Comparison of ENCODE assay signal across 8 cellular contexts in the genomic region with DNA sequence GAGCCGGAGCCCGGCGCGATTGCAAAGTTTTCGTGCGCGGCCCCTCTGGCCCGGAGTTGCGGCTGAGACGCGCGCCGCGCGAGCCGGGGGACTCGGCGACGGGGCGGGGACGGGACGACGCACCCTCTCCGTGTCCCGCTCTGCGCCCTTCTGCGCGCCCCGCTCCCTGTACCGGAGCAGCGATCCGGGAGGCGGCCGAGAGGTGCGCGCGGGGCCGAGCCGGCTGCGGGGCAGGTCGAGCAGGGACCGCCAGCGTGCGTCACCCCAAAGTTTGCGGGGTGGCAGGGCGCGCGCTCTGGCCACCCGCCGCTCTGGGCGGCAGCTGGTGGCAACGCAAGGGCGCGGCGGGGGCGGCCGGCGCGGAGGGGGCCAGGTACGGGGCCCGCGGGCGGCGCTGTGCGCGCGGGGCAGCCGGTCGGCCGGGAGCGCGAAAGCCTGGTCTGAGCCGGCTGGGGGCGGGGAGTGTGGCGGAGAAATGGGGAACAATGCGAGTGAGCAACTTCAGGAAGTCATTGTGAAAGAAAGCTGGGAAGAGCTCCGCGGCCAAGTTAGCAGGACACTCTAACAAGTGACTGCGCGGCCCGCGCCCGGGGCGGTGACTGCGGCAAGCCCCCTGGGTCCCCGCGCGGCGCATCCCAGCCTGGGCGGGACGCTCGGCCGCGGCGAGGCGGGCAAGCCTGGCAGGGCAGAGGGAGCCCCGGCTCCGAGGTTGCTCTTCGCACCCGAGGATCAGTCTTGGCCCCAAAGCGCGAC. TPM values are rescaled to one million over a fixed set of nuclear protein-coding genes. Genes with fewer than 3 reads are reported as not detected.
DNase-seq lines count a peak whose midpoint lies in the region; ATAC-seq and TF ChIP-seq lines count a peak whose summit lies in the region.

Gene IKZF1, plus strand, starts transcription at position 559 of the 753 bp plus-strand sequence. CDS start 14,346 bp downstream, outside the sequence.

- H3K27me3 Mint-ChIP-seq in activated CD4-positive, alpha-beta T cell treated with anti-CD3 and anti-CD28 coated beads, Interleukin-2, amount 10 ng/mL, durations not matched to agents 7 days and 5 days = no peaks in the 10 kb centered on the region
- H3K27me3 Mint-ChIP-seq in endodermal cell (ENCODE audit: insufficient read depth) (peaks cover 69% of the 10 kb centered on the region), naive B cell (no peaks in the 10 kb centered on the region)

- H3K9me3 ChIP-seq in endodermal cell (ENCODE audit: control insufficient read depth, low read length) (no peaks in the 10 kb centered on the region), thyroid gland (no peaks in the 10 kb centered on the region)

- no peak for TF ChIP-seq POLR2A in thyroid gland (IDR thresholded peaks at IDR 0.05)

- TF ChIP-seq CTCF in endodermal cell (conservative IDR thresholded peaks at IDR 0.05) = no peak
- TF ChIP-seq CTCF in thyroid gland (IDR thresholded peaks at IDR 0.05) = no peak

- DNase-seq in COLO668 (lab: John Stamatoyannopoulos, UW; ENCODE audit: unreplicated experiment) (peak; percentile 37), KBM-7 (peak; percentile 78), endodermal cell (peak; percentile 80), naive B cell (peak; percentile 68), thyroid gland (peak; percentile 15 to 33), HT-29 (ENCODE audit: low spot score) (no peak)
- peak; percentile 57 for DNase-seq in activated CD4-positive, alpha-beta T cell treated with anti-CD3 and anti-CD28 coated beads, Interleukin-2, amount 10 ng/mL, durations not matched to agents 7 days and 5 days

- H3K4me1 ChIP-seq in endodermal cell (ENCODE audit: control insufficient read depth, insufficient read depth, low read length) (no peaks in the 10 kb centered on the region), thyroid gland (peaks cover 0 to 4% of the 10 kb centered on the region in 2 donors)

- H3K9me3 Mint-ChIP-seq in activated CD4-positive, alpha-beta T cell treated with anti-CD3 and anti-CD28 coated beads, Interleukin-2, amount 10 ng/mL, durations not matched to agents 7 days and 5 days = no peaks in the 10 kb centered on the region
- H3K9me3 Mint-ChIP-seq in endodermal cell (no peaks in the 10 kb centered on the region), naive B cell (no peaks in the 10 kb centered on the region)

- H3K27me3 ChIP-seq in endodermal cell (ENCODE audit: control insufficient read depth, insufficient read depth, low read length, poor library complexity, severe bottlenecking) (peaks cover 64% of the 10 kb centered on the region), thyroid gland (no peaks in the 10 kb centered on the region)

- in situ Hi-C loops in KBM-7 (cut with MboI; ENCODE audit: low pct_unique_long_range_greater_than_20kb, low sequenced_read_pairs) = no loop called here

- H3K9ac ChIP-seq in endodermal cell (ENCODE audit: extremely low read depth, low read length, poor library complexity, severe bottlenecking) = no peak within 1 kb of the TSS

- H3K4me3 ChIP-seq in endodermal cell (ENCODE audit: low read length) (peak within 1 kb of the TSS; percentile 75), thyroid gland (replicated peaks in 1 of 3) (no peak within 1 kb of the TSS)

- WGBS in endodermal cell (ENCODE audit: insufficient coverage in 1 of 2, insufficient read length in 1 of 2), 2 experiments = 0% methylated on average over 102 of the region's 102 CpGs; no CpG with 5 or more reads in 1 of the 2 experiments
- WGBS in thyroid gland, 2 donors = 2% methylated on average over 29 to 35 of the region's 102 CpGs

- H3K4me3 Mint-ChIP-seq in activated CD4-positive, alpha-beta T cell treated with anti-CD3 and anti-CD28 coated beads, Interleukin-2, amount 10 ng/mL, durations not matched to agents 7 days and 5 days = peak within 1 kb of the TSS; percentile 97
- H3K4me3 Mint-ChIP-seq in endodermal cell (peak within 1 kb of the TSS; percentile 64), naive B cell (peak within 1 kb of the TSS; percentile 83 to 100 (median 99))

- CTCF ChIA-PET in activated CD4-positive, alpha-beta T cell treated with anti-CD3 and anti-CD28 coated beads, Interleukin-2, amount 10 ng/mL, durations not matched to agents 7 days and 5 days (lab: Charles Lee) = interaction anchor here (1.0 to 19.7 kb wide), 8 partner anchors 12 to 104 kb away, joined by 3 to 200 read pairs (median 3); no protein-coding TSS in a partner anchor

- intact Hi-C loops in thyroid gland (cut with DNase I) = no loop called here

- H3K36me3 ChIP-seq in endodermal cell (ENCODE audit: control insufficient read depth, insufficient read depth, low read length) (no peaks in the 10 kb centered on the region), thyroid gland (no peaks in the 10 kb centered on the region)

- ATAC-seq in GM21381 (IDR thresholded peaks at IDR 0.05; ENCODE audit: unreplicated experiment) = peak; percentile 31
- peak; percentile 55 to 59 for ATAC-seq in naive B cell (ENCODE audit: low read depth in 2 of 2)

- peak within 1 kb of the TSS; percentile 100 for H3K27ac Mint-ChIP-seq in activated CD4-positive, alpha-beta T cell treated with anti-CD3 and anti-CD28 coated beads, Interleukin-2, amount 10 ng/mL, durations not matched to agents 7 days and 5 days
- H3K27ac Mint-ChIP-seq in endodermal cell (no peak within 1 kb of the TSS), naive B cell (peak within 1 kb of the TSS; percentile 86 to 98 (median 94))

- H3K27ac ChIP-seq in endodermal cell (ENCODE audit: low read depth, low read length) (no peak within 1 kb of the TSS), thyroid gland (peak within 1 kb of the TSS in 1 of 3 donors; percentile 1)

- H3K36me3 Mint-ChIP-seq in activated CD4-positive, alpha-beta T cell treated with anti-CD3 and anti-CD28 coated beads, Interleukin-2, amount 10 ng/mL, durations not matched to agents 7 days and 5 days (ENCODE audit: low read depth) = peaks cover 43% of the 10 kb centered on the region
- H3K36me3 Mint-ChIP-seq in endodermal cell (ENCODE audit: low read depth) (no peaks in the 10 kb centered on the region), naive B cell (peaks cover 0 to 15% of the 10 kb centered on the region in 2 donors)

- peaks cover 38% of the 10 kb centered on the region for H3K4me1 Mint-ChIP-seq in activated CD4-positive, alpha-beta T cell treated with anti-CD3 and anti-CD28 coated beads, Interleukin-2, amount 10 ng/mL, durations not matched to agents 7 days and 5 days
- H3K4me1 Mint-ChIP-seq in endodermal cell (peaks cover 3% of the 10 kb centered on the region), naive B cell (peaks cover 28 to 59% (median 37%) of the 10 kb centered on the region in 3 donors)

- POLR2A ChIA-PET in activated CD4-positive, alpha-beta T cell treated with anti-CD3 and anti-CD28 coated beads, Interleukin-2, amount 10 ng/mL, durations not matched to agents 7 days and 5 days (lab: Charles Lee) = interaction anchor here (0.9 to 1.0 kb wide), 3 partner anchors 37 to 98 kb away, joined by 3 to 4 read pairs (median 3); no protein-coding TSS in a partner anchor

RNA-seq across cellular contexts. Expression of gene IKZF1, which starts in this region (rescaled TPM):
- total RNA-seq in activated CD4-positive, alpha-beta T cell treated with anti-CD3 and anti-CD28 coated beads, Interleukin-2, amount 10 ng/mL, durations not matched to agents 7 days and 5 days = 100 to 1,000 TPM; 379 to 406 TPM
- total RNA-seq in endodermal cell (under 1 TPM; 0.44 to 0.55 TPM), thyroid gland (10 to 100 TPM in 1 of 4 donors, 1 to 10 TPM in 3; 8.9 to 10.5 (median 9.6) TPM)
- 3.3 TPM for polyA plus RNA-seq in endodermal cell (2013, experiment 1 of 2)
- polyA plus RNA-seq in endodermal cell (2013, experiment 2 of 2) = 3.6 TPM
- 100 to 1,000 TPM; 127 to 347 (median 205) TPM for polyA plus RNA-seq in naive B cell (ENCODE audit: low read depth in 6 of 6)
- not detected in 2 replicates for total RNA-seq in HT-29 (2014; rRNA removed; shearing (Covaris generic))

Comparison
In these comparisons a context has a peak if more than half of its experiments do, and no peak if none do; other contexts are left out.
1. RNA of gene IKZF1 (total RNA-seq): 379 to 406 TPM in activated CD4-positive, alpha-beta T cell treated with anti-CD3 and anti-CD28 coated beads, Interleukin-2, amount 10 ng/mL, durations not matched to agents 7 days and 5 days; 8.9 to 10.5 TPM in thyroid gland, 0.44 to 0.55 TPM in endodermal cell and not detected in HT-29; every median in the first group is over 10 times any median in the second.
2. Peak in every context shown above with its lines, with median percentiles within 50 percentile points of each other: H3K4me3 Mint-ChIP-seq.